In the genomic region with DNA sequence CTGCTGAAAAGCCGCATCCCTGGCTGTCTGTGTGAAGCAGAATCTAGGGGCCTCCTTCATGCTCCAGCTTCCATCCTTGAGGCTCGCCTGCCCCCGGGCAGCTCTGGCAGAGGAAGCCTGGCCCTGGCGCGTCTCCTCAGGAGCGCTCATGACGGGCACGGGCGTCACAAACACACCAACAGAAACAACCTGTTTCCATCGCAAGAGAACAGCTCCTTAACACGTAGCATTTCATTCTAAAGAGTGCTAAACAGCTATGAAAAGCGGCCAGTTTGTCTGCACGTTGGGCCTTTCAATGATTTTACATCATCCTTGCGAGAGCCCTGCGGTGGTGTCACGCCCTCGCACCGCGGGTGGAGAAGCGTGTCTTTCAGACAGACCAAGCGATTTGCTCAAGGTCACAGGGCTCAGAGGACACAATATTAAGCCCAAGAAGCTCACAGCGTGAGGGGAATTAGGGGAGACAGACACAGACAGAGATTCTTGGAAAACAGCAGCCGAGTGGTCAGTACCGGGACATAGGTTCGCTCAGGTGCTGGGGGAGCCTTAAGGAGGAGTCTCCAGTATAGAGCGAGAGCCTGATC, we compare ENCODE assay signal across 28 cellular contexts. TPM values are rescaled to one million over a fixed set of nuclear protein-coding genes. Genes with fewer than 3 reads are reported as not detected.
"Had no signal": no experiment of that assay in that cellular context is flagged by ENCODE, and none has a peak within 500 bp of the region (broad histone marks: within the 10 kb centered on the region; RNA-seq: fewer than 3 reads in every experiment).

No MANE protein-coding gene starts in this region.

- H3K4me3 Mint-ChIP-seq: activated B cell treated with CpG ODN at 0.5 μM for 24 hours; activated CD4-positive, alpha-beta T cell treated with anti-CD3 and anti-CD28 coated beads for 36 hours; activated naive CD8-positive, alpha-beta T cell treated with anti-CD3 and anti-CD28 coated beads for 36 hours; activated T-cell treated with anti-CD3 and anti-CD28 coated beads, Interleukin-2, amount 50 U/mL, for 4 hours; stimulated activated naive B cell treated with anti-CD40 and anti-IgM and Interleukin-4, amounts not matched to agents 10 μg/mL and 1 μg/mL and 100 μg/mL, for 72 hours; T-helper 17 cell; type B pancreatic cell had no signal

- H3K27ac ChIP-seq: gastrocnemius medialis, lower lobe of right lung, ovary, psoas muscle, right lobe of liver, testis had no signal

- ATAC-seq: activated CD4-positive, alpha-beta T cell treated with anti-CD3 and anti-CD28 coated beads for 36 hours; activated T-cell treated with anti-CD3 and anti-CD28 coated beads, Interleukin-2, amount 50 U/mL, for 4 hours; gastrocnemius medialis; left colon; lower lobe of right lung; mucosa of descending colon; psoas muscle; right lobe of liver; stimulated activated naive B cell treated with anti-CD40 and anti-IgM and Interleukin-4, amounts not matched to agents 10 μg/mL and 1 μg/mL and 100 μg/mL, for 72 hours; T-helper 17 cell had no signal

- H3K36me3 Mint-ChIP-seq: activated naive CD8-positive, alpha-beta T cell treated with anti-CD3 and anti-CD28 coated beads for 36 hours; naive B cell; stimulated activated naive B cell treated with anti-CD40 and anti-IgM and Interleukin-4, amounts not matched to agents 10 μg/mL and 1 μg/mL and 100 μg/mL, for 72 hours; type B pancreatic cell had no signal

- H3K4me2 ChIP-seq: smooth muscle cell had no signal

- H3K27me3 ChIP-seq: gastrocnemius medialis, ovary, right lobe of liver, testis, vagina had no signal

- H3K9me3 Mint-ChIP-seq: activated B cell treated with CpG ODN at 0.5 μM for 24 hours; activated naive CD8-positive, alpha-beta T cell treated with anti-CD3 and anti-CD28 coated beads for 36 hours; activated T-cell treated with anti-CD3 and anti-CD28 coated beads, Interleukin-2, amount 50 U/mL, for 4 hours; activated T-helper 2 cell treated with anti-CD3 and anti-CD28 coated beads, Interferon-gamma antibody, Interleukin-2, Interleukin-4, amounts not matched to agents 10 μg/mL and 5 μg/mL and 100 μg/mL, durations not matched to agents 14 hours and 24 hours and 36 hours; type B pancreatic cell had no signal

- H3K4me3 ChIP-seq: gastrocnemius medialis, lower lobe of right lung, mucosa of descending colon, ovary, psoas muscle, right lobe of liver, smooth muscle cell, testis, vagina had no signal

- H3K9me3 ChIP-seq: gastrocnemius medialis, lower lobe of right lung, mucosa of descending colon, ovary, psoas muscle, right lobe of liver, testis, vagina had no signal

- H3K36me3 ChIP-seq: gastrocnemius medialis, ovary, right lobe of liver, vagina had no signal

- H3K27ac Mint-ChIP-seq: activated B cell treated with CpG ODN at 0.5 μM for 24 hours; activated CD4-positive, alpha-beta T cell treated with anti-CD3 and anti-CD28 coated beads for 36 hours; activated naive CD8-positive, alpha-beta T cell treated with anti-CD3 and anti-CD28 coated beads for 36 hours; activated T-helper 2 cell treated with anti-CD3 and anti-CD28 coated beads, Interferon-gamma antibody, Interleukin-2, Interleukin-4, amounts not matched to agents 10 μg/mL and 5 μg/mL and 100 μg/mL, durations not matched to agents 14 hours and 24 hours and 36 hours; stimulated activated naive B cell treated with anti-CD40 and anti-IgM and Interleukin-4, amounts not matched to agents 10 μg/mL and 1 μg/mL and 100 μg/mL, for 72 hours; T-helper 17 cell; type B pancreatic cell had no signal

- DNase-seq: activated B cell treated with CpG ODN at 0.5 μM for 24 hours; activated CD4-positive, alpha-beta T cell treated with anti-CD3 and anti-CD28 coated beads for 36 hours; activated CD4-positive, alpha-beta T cell treated with anti-CD3 and anti-CD28 coated beads, Interleukin-2, amount 50 U/mL, for 4 hours; activated CD8-positive, alpha-beta memory T cell treated with anti-CD3 and anti-CD28 coated beads for 24 hours; activated CD8-positive, alpha-beta memory T cell treated with anti-CD3 and anti-CD28 coated beads, Interleukin-2, amount 50 U/mL, for 4 hours; activated naive CD4-positive, alpha-beta T cell treated with Interleukin-2 at 50 U/mL for 16 hours; activated naive CD8-positive, alpha-beta T cell treated with anti-CD3 and anti-CD28 coated beads for 36 hours; activated T-cell treated with anti-CD3 and anti-CD28 coated beads, Interleukin-2, amount 50 U/mL, for 4 hours; effector CD8-positive, alpha-beta T cell; gastrocnemius medialis; left colon; lower lobe of right lung; mesendoderm; mucosa of descending colon; naive B cell; ovary; psoas muscle; right lobe of liver; stimulated activated CD4-positive, alpha-beta T cell treated with anti-CD3 and anti-CD28 coated beads, Interleukin-15, amount 100 ng/mL, for 24 hours; stimulated activated CD8-positive, alpha-beta memory T cell treated with anti-CD3 and anti-CD28 coated beads, Interleukin-4, amount 100 ng/mL, for 48 hours; stimulated activated naive B cell treated with anti-CD40 and anti-IgM and Interleukin-4, amounts not matched to agents 10 μg/mL and 1 μg/mL and 100 μg/mL, for 72 hours; SW 1271; T-helper 17 cell; testis had no signal

RNA-seq across cellular contexts. Expression of gene ADGRD1, which starts 4.9 kb away (rescaled TPM):
- total RNA-seq: smooth muscle cell had no signal
